30 cellular contexts compared by ENCODE assay signal in genomic region chr6:168062346-168063289, GRCh38. TPM values are rescaled to one million over a fixed set of nuclear protein-coding genes. Genes with fewer than 3 reads are reported as not detected.
"Had no signal": no experiment of that assay in that cellular context is flagged by ENCODE, and none has a peak within 500 bp of the region (broad histone marks: within the 10 kb centered on the region; RNA-seq: fewer than 3 reads in every experiment).

No MANE protein-coding gene starts in this region.

- ATAC-seq: activated CD8-positive, alpha-beta memory T cell treated with anti-CD3 and anti-CD28 coated beads, Interleukin-2, amount 10 ng/mL, durations not matched to agents 7 days and 5 days; activated naive CD8-positive, alpha-beta T cell treated with anti-CD3 and anti-CD28 coated beads, Interleukin-2, amount 50 U/mL, for 24 hours; PC-3; SK-N-SH treated with all-trans-retinoic acid at 6 μM for 48 hours had no signal

- H3K4me3 ChIP-seq: Peyer's patch had no signal

- H3K27ac ChIP-seq: brain microvascular endothelial cell, Peyer's patch, WERI-Rb-1 had no signal

- H3K36me3 ChIP-seq: brain microvascular endothelial cell, Peyer's patch, WERI-Rb-1 had no signal

- H3K4me1 ChIP-seq: Peyer's patch had no signal

- DNase-seq: activated CD4-positive, alpha-beta memory T cell treated with anti-CD3 and anti-CD28 coated beads, Interleukin-2, amount 10 ng/mL, durations not matched to agents 7 days and 5 days; activated CD4-positive, alpha-beta T cell treated with anti-CD3 and anti-CD28 coated beads for 1 hour; activated CD4-positive, alpha-beta T cell treated with anti-CD3 and anti-CD28 coated beads for 48 hours; activated CD4-positive, CD25-positive, alpha-beta regulatory T cell; activated CD8-positive, alpha-beta memory T cell treated with anti-CD3 and anti-CD28 coated beads for 24 hours; activated CD8-positive, alpha-beta memory T cell treated with anti-CD3 and anti-CD28 coated beads, Interleukin-2, amount 10 ng/mL, durations not matched to agents 7 days and 5 days; activated CD8-positive, alpha-beta memory T cell treated with anti-CD3 and anti-CD28 coated beads, Interleukin-2, amount 50 U/mL, for 48 hours; activated effector memory CD4-positive, alpha-beta T cell treated with Interleukin-2 at 50 U/mL for 16 hours; activated naive CD4-positive, alpha-beta T cell treated with anti-CD3 and anti-CD28 coated beads, Interleukin-2, amount 10 ng/mL, durations not matched to agents 7 days and 5 days; activated naive CD8-positive, alpha-beta T cell treated with anti-CD3 and anti-CD28 coated beads, Interleukin-2, amount 50 U/mL, for 24 hours; activated T-cell treated with anti-CD3 and anti-CD28 coated beads, Interleukin-2, amount 50 U/mL, for 48 hours; anterior cingulate cortex; brain microvascular endothelial cell; central memory CD4-positive, alpha-beta T cell; Karpas-422; NCI-H1417 treated with DMSO at 0.1 percent for 48 hours; NCI-H226; NCI-H446 treated with DMSO at 0.1 percent for 48 hours; NCI-H524 treated with DMSO at 0.1 percent for 48 hours; PC-3; SIG-M5; T-helper 1 cell; T-helper 2 cell; T-helper 9 cell; WERI-Rb-1 had no signal

- H3K27me3 ChIP-seq: brain microvascular endothelial cell, Peyer's patch had no signal

- H3K9me3 ChIP-seq: Peyer's patch had no signal

RNA-seq across cellular contexts. Expression of gene FRMD1, which starts 16.4 kb away (rescaled TPM):
- total RNA-seq: activated CD4-positive, alpha-beta memory T cell treated with anti-CD3 and anti-CD28 coated beads, Interleukin-2, amount 10 ng/mL, durations not matched to agents 7 days and 5 days; activated CD8-positive, alpha-beta memory T cell treated with anti-CD3 and anti-CD28 coated beads, Interleukin-2, amount 10 ng/mL, durations not matched to agents 7 days and 5 days; cerebellum; MCF 10A; PC-3; SK-MEL-5 had no signal
